8 cellular contexts compared by ENCODE assay signal in the genomic region with DNA sequence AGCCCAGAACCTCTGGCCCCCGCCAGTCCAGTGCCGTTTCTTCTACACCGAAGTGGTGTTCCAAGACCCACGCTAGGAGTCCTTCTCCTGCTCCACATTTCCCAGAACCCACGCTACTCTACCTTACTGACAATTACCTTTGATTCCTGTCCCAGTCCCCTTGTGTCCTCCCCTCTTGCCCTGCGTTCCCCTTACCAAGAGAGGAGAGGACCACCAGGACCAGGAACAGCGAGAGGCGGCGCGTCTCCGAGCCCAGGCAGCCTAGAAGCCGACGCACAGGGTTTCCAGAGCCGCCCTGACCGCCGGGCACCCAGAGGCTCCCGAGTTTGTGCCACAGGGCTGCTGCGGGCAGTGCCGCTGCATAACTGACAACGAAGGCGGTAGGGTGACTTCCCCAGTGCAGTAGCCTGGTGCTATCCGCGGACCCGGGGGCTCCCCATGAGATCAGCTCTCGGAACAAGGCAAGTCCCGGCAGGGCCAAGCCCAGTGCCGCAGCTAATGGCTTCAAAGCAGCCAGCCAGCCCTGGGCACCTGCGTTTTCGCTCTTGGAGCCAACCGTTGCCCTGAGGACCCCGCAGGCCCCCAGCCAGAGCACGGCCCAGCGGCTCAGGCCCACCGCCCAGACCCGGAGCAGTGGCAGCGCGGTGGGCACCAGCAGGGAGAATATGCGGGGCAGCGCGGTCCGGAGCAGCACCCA. TPM values are rescaled to one million over a fixed set of nuclear protein-coding genes. Genes with fewer than 3 reads are reported as not detected.
DNase-seq lines count a peak whose midpoint lies in the region; ATAC-seq, FAIRE-seq and TF ChIP-seq lines count a peak whose summit lies in the region.

No MANE protein-coding gene starts in this region.

- DNase-seq in AG08396 (ENCODE audit: low spot score) (peak; percentile 45), T-helper 17 cell (peak; percentile 38 to 67 (median 58)), GM12878 (ENCODE audit: low read depth, low spot score) (no peak), hepatocyte (ENCODE audit: low spot score) (peak; percentile 60), GF-D8 (lab: John Stamatoyannopoulos, UW) (no peak)

- POLR2A ChIA-PET in GM12878 (lab: Charles Lee) = interaction anchor here (0.7 to 8.1 kb wide), 18 partner anchors 9 to 663 kb away, joined by 3 to 357 read pairs (median 6); a partner anchor contains a TSS

- H3K4me3 ChIP-seq in GM12878 = peak overlapping the region; percentile 88
- peak overlapping the region; percentile 68 for H3K4me3 ChIP-seq in hepatocyte
- H3K4me3 ChIP-seq in rectal smooth muscle tissue (ENCODE audit: low read length) = peak overlapping the region; percentile 97

- FAIRE-seq in GM12878 (lab: Jason Lieb, UNC) = no peak

- intact Hi-C loops in GM12878 (cut with micrococcal nuclease; ENCODE audit: unreplicated experiment) = loop anchor here (1.0 to 10.0 kb wide), 3 partner anchors 9 to 248 kb away; a partner anchor contains a TSS

- H3K79me2 ChIP-seq in GM12878 (ENCODE audit: control insufficient read depth, insufficient read depth, low read length) = peaks cover 92% of the 10 kb centered on the region
- no peaks in the 10 kb centered on the region for H3K79me2 ChIP-seq in hepatocyte

- H3K4me1 Mint-ChIP-seq in T-helper 17 cell = peaks cover 70% of the 10 kb centered on the region

- under 1% methylated on average over 39 of the region's 41 CpGs for WGBS in GM12878 (ENCODE audit: insufficient coverage, insufficient replicate concordance, low lambda C conversion rate, missing lambda C conversion rate)
- 3% methylated on average over 41 of the region's 41 CpGs for WGBS in hepatocyte (ENCODE audit: low lambda C conversion rate, missing lambda C conversion rate)

- peak overlapping the region; percentile 96 for H3K4me2 ChIP-seq in GM12878 (ENCODE audit: control insufficient read depth, insufficient read depth)
- peak overlapping the region; percentile 100 for H3K4me2 ChIP-seq in hepatocyte

- H2AFZ ChIP-seq in GM12878 (ENCODE audit: control insufficient read depth, low read depth, low read length) (no peak overlapping the region; the same call in 1 of the 2 replicates), hepatocyte (peak overlapping the region; percentile 79)

- peak overlapping the region; percentile 100 for H3K27ac Mint-ChIP-seq in T-helper 17 cell

- H4K20me1 ChIP-seq in GM12878 (ENCODE audit: control insufficient read depth, insufficient read depth) (no peaks in the 10 kb centered on the region), hepatocyte (ENCODE audit: insufficient read depth, poor library complexity, severe bottlenecking) (no peaks in the 10 kb centered on the region)

- no peak for TF ChIP-seq POLR2A in GM12878 (IDR thresholded peaks at IDR 0.05; ENCODE audit: low read depth, low read length)

- H3K9me2 ChIP-seq in hepatocyte (replicated peaks; ENCODE audit: insufficient read depth) = no peaks in the 10 kb centered on the region

- H3K9me3 ChIP-seq in T-helper 17 cell (ENCODE audit: control insufficient read depth, low read length, poor library complexity, severe bottlenecking) (peaks cover 3% of the 10 kb centered on the region), GM12878 (replicated peaks; ENCODE audit: control insufficient read depth, insufficient read depth, low read length) (no peaks in the 10 kb centered on the region), hepatocyte (ENCODE audit: low read depth) (no peaks in the 10 kb centered on the region)

- no peak for TF ChIP-seq EP300 in GM12878 (IDR thresholded peaks at IDR 0.05; ENCODE audit: borderline replicate concordance in 1 of 2, control insufficient read depth in 1 of 2, low read depth in 2 of 2, low read length in 2 of 2)

- TF ChIP-seq CTCF in GM12878 (IDR thresholded peaks at IDR 0.05 in 2 of 3, conservative IDR thresholded peaks at IDR 0.05 in 1 of 3; ENCODE audit: control insufficient read depth in 2 of 3, extremely low read depth in 1 of 3, insufficient read depth in 1 of 3, low read depth in 3 of 3, low read length in 3 of 3) (no peak), hepatocyte (IDR thresholded peaks at IDR 0.05; ENCODE audit: poor library complexity) (no peak)

- BruUV-seq in GM12878 (replicated peaks; lab: Mats Ljungman, UMichigan) = no TSS peak

- peaks cover 6 to 40% of the 10 kb centered on the region in 2 experiments for H3K36me3 ChIP-seq in GM12878 (ENCODE audit: control insufficient read depth in 2 of 2, insufficient read depth in 2 of 2, low read length in 1 of 2)
- H3K36me3 ChIP-seq in hepatocyte (replicated peaks; ENCODE audit: insufficient read depth, low read depth) = no peaks in the 10 kb centered on the region
- peaks cover 29% of the 10 kb centered on the region for H3K36me3 ChIP-seq in rectal smooth muscle tissue (ENCODE audit: control insufficient read depth, insufficient read depth, low read length)

- no peak for TF ChIP-seq RAD21 in GM12878 (IDR thresholded peaks at IDR 0.05; ENCODE audit: insufficient read depth, low read depth, low read length)

- RAD21 ChIA-PET in GM12878 (lab: Charles Lee; ENCODE audit: unreplicated experiment) = interaction anchor here (0.8 to 7.7 kb wide), 13 partner anchors 11 to 657 kb away, joined by 3 to 269 read pairs (median 4); a partner anchor contains a TSS

- H3K9ac ChIP-seq in GM12878 (ENCODE audit: control insufficient read depth, insufficient read depth, low read length) = peak overlapping the region; percentile 99
- H3K9ac ChIP-seq in rectal smooth muscle tissue (ENCODE audit: low read length) = peak overlapping the region; percentile 95

- H3K4me1 ChIP-seq in GM12878 (ENCODE audit: control insufficient read depth, insufficient read depth, low read length) = peaks cover 38% of the 10 kb centered on the region
- peaks cover 9% of the 10 kb centered on the region for H3K4me1 ChIP-seq in hepatocyte (ENCODE audit: insufficient read depth)
- peaks cover 13% of the 10 kb centered on the region for H3K4me1 ChIP-seq in rectal smooth muscle tissue (ENCODE audit: control insufficient read depth, insufficient read depth, low read length)

- SMC1A ChIA-PET in GM12878 (lab: Charles Lee; ENCODE audit: uncharacterized antibody, unreplicated experiment) = interaction anchor here (0.6 to 7.5 kb wide), 10 partner anchors 8 to 413 kb away, joined by 3 to 131 read pairs (median 4); a partner anchor contains a TSS

- in situ Hi-C loops in GM12878 (cut with MboI) = no loop called here

- peaks cover 34% of the 10 kb centered on the region for H3K36me3 Mint-ChIP-seq in T-helper 17 cell (ENCODE audit: low read depth)

- H3K27me3 Mint-ChIP-seq in T-helper 17 cell = no peaks in the 10 kb centered on the region

- H3K27me3 ChIP-seq in GM12878 (replicated peaks in 1 of 2; ENCODE audit: control insufficient read depth in 2 of 2, insufficient read depth in 2 of 2, low read length in 1 of 2) (no peaks in the 10 kb centered on the region), hepatocyte (peaks cover 35% of the 10 kb centered on the region), rectal smooth muscle tissue (ENCODE audit: control insufficient read depth, insufficient read depth, low read length) (no peaks in the 10 kb centered on the region)

- peak overlapping the region; percentile 99 for H3K4me3 Mint-ChIP-seq in T-helper 17 cell

- CTCF ChIA-PET in GM12878 (lab: Yijun Ruan, JAX) = interaction anchor here (0.9 to 8.0 kb wide), 9 partner anchors 11 to 161 kb away, joined by 3 to 299 read pairs (median 9); a partner anchor contains a TSS

- peak overlapping the region; percentile 100 for H3K27ac ChIP-seq in GM12878 (ENCODE audit: control insufficient read depth, insufficient read depth)
- peak overlapping the region; percentile 91 for H3K27ac ChIP-seq in hepatocyte
- H3K27ac ChIP-seq in rectal smooth muscle tissue (ENCODE audit: low read depth, low read length) = peak overlapping the region; percentile 93

- ATAC-seq in GM18868 (IDR thresholded peaks at IDR 0.05; ENCODE audit: unreplicated experiment) = peak; percentile 21
- peak; percentile 21 for ATAC-seq in HG03196 (IDR thresholded peaks at IDR 0.05; ENCODE audit: unreplicated experiment)
- ATAC-seq in T-helper 17 cell = peak; percentile 56
- ATAC-seq in GM12878 = peak; percentile 63

RNA-seq across cellular contexts. Expression of a gene that starts 0.5 kb away (rescaled TPM):
- 100 to 1,000 TPM; 119 to 125 TPM for total RNA-seq in T-helper 17 cell
- total RNA-seq in GM12878 (2013; cell fraction: nucleolus; rRNA removed) = 96.1 and 104 TPM in 2 replicates
- 179 and 183 TPM in 2 replicates for total RNA-seq in GM12878 (2014; rRNA removed)
- 103 and 108 TPM in 2 replicates for total RNA-seq in GM12878 (2014; rRNA removed; fragmentation: Illumina TruSeq; extraction: Trizol)
- 177 and 194 TPM in 2 replicates for total RNA-seq in GM12878 (2021)
- polyA plus RNA-seq in GM12878 (2011; ENCODE audit: low read depth) = 87.7 TPM
- 136 and 198 TPM in 2 replicates for polyA plus RNA-seq in GM12878 (2011; rRNA removed)
- 194 and 208 TPM in 2 replicates for polyA plus RNA-seq in GM12878 (2011; cell fraction: cytosol; rRNA removed)
- 238 and 367 TPM in 2 replicates for polyA plus RNA-seq in GM12878 (2011; cell fraction: nucleus; rRNA removed)
- 170 and 179 TPM in 2 replicates for polyA plus RNA-seq in GM12878 (2012)
- polyA plus RNA-seq in GM12878 (2014; fragmentation: Illumina TruSeq; extraction: Trizol) = 107 and 126 TPM in 2 replicates
- 10 to 100 TPM; 33.4 to 60.0 TPM for polyA plus RNA-seq in GM12878 (2014; fragmentation: Nextera tagmentation; extraction: Ambion mirVana)
- polyA plus RNA-seq in GM12878 (2014; rRNA removed) = 160 and 161 TPM in 2 replicates
- polyA plus RNA-seq in GM12878 (2016; fragmentation: Nextera tagmentation; extraction: Ambion mirVana) = 100 to 1,000 TPM; 230 to 249 TPM
- 154 and 194 TPM in 2 replicates for polyA minus RNA-seq in GM12878 (2011; rRNA and poly(A)+ RNA removed)
- 60.6 and 63.3 TPM in 2 replicates for polyA minus RNA-seq in GM12878 (2011; cell fraction: cytosol; rRNA and poly(A)+ RNA removed)
- 62.0 and 67.4 TPM in 2 replicates for polyA minus RNA-seq in GM12878 (2011; cell fraction: nucleus; rRNA and poly(A)+ RNA removed)
- total RNA-seq in hepatocyte = 13.7 and 15.2 TPM in 2 replicates
- 11.0 and 14.1 TPM in 2 replicates for polyA plus RNA-seq in hepatocyte

RNA-seq across cellular contexts. Expression of a gene that starts 1.0 kb away (rescaled TPM):
- total RNA-seq in T-helper 17 cell = 100 to 1,000 TPM in 1 of 2 donors, 10 to 100 TPM in 1; 70.5 to 121 TPM
- total RNA-seq in GM12878 (2013; cell fraction: nucleolus; rRNA removed) = 21.6 and 24.8 TPM in 2 replicates
- total RNA-seq in GM12878 (2014; rRNA removed) = 251 and 255 TPM in 2 replicates
- total RNA-seq in GM12878 (2014; rRNA removed; fragmentation: Illumina TruSeq; extraction: Trizol) = 167 and 171 TPM in 2 replicates
- 237 and 271 TPM in 2 replicates for total RNA-seq in GM12878 (2021)
- 109 TPM for polyA plus RNA-seq in GM12878 (2011; ENCODE audit: low read depth)
- polyA plus RNA-seq in GM12878 (2011; rRNA removed) = 253 and 359 TPM in 2 replicates
- polyA plus RNA-seq in GM12878 (2011; cell fraction: cytosol; rRNA removed) = 446 and 599 TPM in 2 replicates
- polyA plus RNA-seq in GM12878 (2011; cell fraction: nucleus; rRNA removed) = 215 and 228 TPM in 2 replicates
- polyA plus RNA-seq in GM12878 (2012) = 183 and 244 TPM in 2 replicates
- 86.8 and 181 TPM in 2 replicates for polyA plus RNA-seq in GM12878 (2014; fragmentation: Illumina TruSeq; extraction: Trizol)
- 100 to 1,000 TPM; 202 to 299 TPM for polyA plus RNA-seq in GM12878 (2014; fragmentation: Nextera tagmentation; extraction: Ambion mirVana)
- polyA plus RNA-seq in GM12878 (2014; rRNA removed) = 341 and 375 TPM in 2 replicates
- 100 to 1,000 TPM; 483 to 517 TPM for polyA plus RNA-seq in GM12878 (2016; fragmentation: Nextera tagmentation; extraction: Ambion mirVana)
- polyA minus RNA-seq in GM12878 (2011; rRNA and poly(A)+ RNA removed) = 185 and 260 TPM in 2 replicates
- 78.0 and 81.2 TPM in 2 replicates for polyA minus RNA-seq in GM12878 (2011; cell fraction: cytosol; rRNA and poly(A)+ RNA removed)
- 34.8 and 51.7 TPM in 2 replicates for polyA minus RNA-seq in GM12878 (2011; cell fraction: nucleus; rRNA and poly(A)+ RNA removed)
- total RNA-seq in hepatocyte = 1.3 TPM in 1 of 2 replicates, not detected in the other
- polyA plus RNA-seq in hepatocyte = 3.1 and 3.3 TPM in 2 replicates

RNA-seq across cellular contexts. Expression of a gene that starts 9.1 kb away (rescaled TPM):
- 100 to 1,000 TPM; 131 to 139 TPM for total RNA-seq in T-helper 17 cell
- total RNA-seq in GM12878 (2013; cell fraction: nucleolus; rRNA removed) = 49.6 and 50.1 TPM in 2 replicates
- 386 and 388 TPM in 2 replicates for total RNA-seq in GM12878 (2014; rRNA removed)
- 311 and 327 TPM in 2 replicates for total RNA-seq in GM12878 (2014; rRNA removed; fragmentation: Illumina TruSeq; extraction: Trizol)
- 366 TPM in 2 replicates for total RNA-seq in GM12878 (2021)
- 129 TPM for polyA plus RNA-seq in GM12878 (2011; ENCODE audit: low read depth)
- polyA plus RNA-seq in GM12878 (2011; rRNA removed) = 321 and 384 TPM in 2 replicates
- polyA plus RNA-seq in GM12878 (2011; cell fraction: cytosol; rRNA removed) = 482 and 548 TPM in 2 replicates
- 310 and 330 TPM in 2 replicates for polyA plus RNA-seq in GM12878 (2011; cell fraction: nucleus; rRNA removed)
- polyA plus RNA-seq in GM12878 (2012) = 201 TPM in 2 replicates
- 272 and 304 TPM in 2 replicates for polyA plus RNA-seq in GM12878 (2014; fragmentation: Illumina TruSeq; extraction: Trizol)
- polyA plus RNA-seq in GM12878 (2014; fragmentation: Nextera tagmentation; extraction: Ambion mirVana) = 100 to 1,000 TPM; 353 to 557 TPM
- 374 and 411 TPM in 2 replicates for polyA plus RNA-seq in GM12878 (2014; rRNA removed)
- 100 to 1,000 TPM; 495 to 538 TPM for polyA plus RNA-seq in GM12878 (2016; fragmentation: Nextera tagmentation; extraction: Ambion mirVana)
- 253 and 255 TPM in 2 replicates for polyA minus RNA-seq in GM12878 (2011; rRNA and poly(A)+ RNA removed)
- polyA minus RNA-seq in GM12878 (2011; cell fraction: cytosol; rRNA and poly(A)+ RNA removed) = 49.0 and 55.5 TPM in 2 replicates
- 48.2 and 65.3 TPM in 2 replicates for polyA minus RNA-seq in GM12878 (2011; cell fraction: nucleus; rRNA and poly(A)+ RNA removed)
- 19.1 and 25.7 TPM in 2 replicates for total RNA-seq in hepatocyte
- polyA plus RNA-seq in hepatocyte = 18.6 and 36.7 TPM in 2 replicates

RNA-seq across cellular contexts. Expression of a gene that starts 14.5 kb away (rescaled TPM):
- 100 to 1,000 TPM in 1 of 2 donors, 10 to 100 TPM in 1; 92.6 to 103 TPM for total RNA-seq in T-helper 17 cell
- total RNA-seq in GM12878 (2013; cell fraction: nucleolus; rRNA removed) = 57.5 and 70.6 TPM in 2 replicates
- total RNA-seq in GM12878 (2014; rRNA removed) = 58.1 and 60.3 TPM in 2 replicates
- 31.9 and 37.2 TPM in 2 replicates for total RNA-seq in GM12878 (2014; rRNA removed; fragmentation: Illumina TruSeq; extraction: Trizol)
- 77.2 and 87.3 TPM in 2 replicates for total RNA-seq in GM12878 (2021)
- 17.3 TPM for polyA plus RNA-seq in GM12878 (2011; ENCODE audit: low read depth)
- 25.5 and 38.8 TPM in 2 replicates for polyA plus RNA-seq in GM12878 (2011; rRNA removed)
- polyA plus RNA-seq in GM12878 (2011; cell fraction: cytosol; rRNA removed) = 34.8 and 37.7 TPM in 2 replicates
- polyA plus RNA-seq in GM12878 (2011; cell fraction: nucleus; rRNA removed) = 129 and 147 TPM in 2 replicates
- polyA plus RNA-seq in GM12878 (2012) = 31.6 and 38.9 TPM in 2 replicates
- polyA plus RNA-seq in GM12878 (2014; fragmentation: Illumina TruSeq; extraction: Trizol) = 45.7 and 47.7 TPM in 2 replicates
- 1 to 10 TPM; 5.3 to 6.7 TPM for polyA plus RNA-seq in GM12878 (2014; fragmentation: Nextera tagmentation; extraction: Ambion mirVana)
- 49.6 and 71.6 TPM in 2 replicates for polyA plus RNA-seq in GM12878 (2014; rRNA removed)
- 1 to 10 TPM; 8.3 to 9.0 TPM for polyA plus RNA-seq in GM12878 (2016; fragmentation: Nextera tagmentation; extraction: Ambion mirVana)
- polyA minus RNA-seq in GM12878 (2011; rRNA and poly(A)+ RNA removed) = 36.8 and 38.2 TPM in 2 replicates
- polyA minus RNA-seq in GM12878 (2011; cell fraction: cytosol; rRNA and poly(A)+ RNA removed) = 9.1 and 12.2 TPM in 2 replicates
- polyA minus RNA-seq in GM12878 (2011; cell fraction: nucleus; rRNA and poly(A)+ RNA removed) = 32.5 and 50.3 TPM in 2 replicates
- 5.9 and 11.7 TPM in 2 replicates for total RNA-seq in hepatocyte
- polyA plus RNA-seq in hepatocyte = 1.2 and 1.7 TPM in 2 replicates

RNA-seq across cellular contexts. Expression of a gene that starts 36.2 kb away (rescaled TPM):
- total RNA-seq in T-helper 17 cell = 1 to 10 TPM; 2.3 to 6.6 TPM
- 13.7 and 16.5 TPM in 2 replicates for total RNA-seq in GM12878 (2013; cell fraction: nucleolus; rRNA removed)
- total RNA-seq in GM12878 (2014; rRNA removed) = 38.4 and 43.5 TPM in 2 replicates
- 33.3 and 38.1 TPM in 2 replicates for total RNA-seq in GM12878 (2014; rRNA removed; fragmentation: Illumina TruSeq; extraction: Trizol)
- total RNA-seq in GM12878 (2021) = 30.3 and 31.5 TPM in 2 replicates
- 62.1 TPM for polyA plus RNA-seq in GM12878 (2011; ENCODE audit: low read depth)
- 32.7 and 41.1 TPM in 2 replicates for polyA plus RNA-seq in GM12878 (2011; rRNA removed)
- polyA plus RNA-seq in GM12878 (2011; cell fraction: cytosol; rRNA removed) = 25.8 and 29.7 TPM in 2 replicates
- polyA plus RNA-seq in GM12878 (2011; cell fraction: nucleus; rRNA removed) = 55.6 and 69.1 TPM in 2 replicates
- polyA plus RNA-seq in GM12878 (2012) = 50.2 and 60.2 TPM in 2 replicates
- 47.8 and 63.6 TPM in 2 replicates for polyA plus RNA-seq in GM12878 (2014; fragmentation: Illumina TruSeq; extraction: Trizol)
- 10 to 100 TPM; 75.6 to 79.1 TPM for polyA plus RNA-seq in GM12878 (2014; fragmentation: Nextera tagmentation; extraction: Ambion mirVana)
- 30.6 and 35.5 TPM in 2 replicates for polyA plus RNA-seq in GM12878 (2014; rRNA removed)
- polyA plus RNA-seq in GM12878 (2016; fragmentation: Nextera tagmentation; extraction: Ambion mirVana) = 10 to 100 TPM; 27.4 to 29.6 TPM
- polyA minus RNA-seq in GM12878 (2011; rRNA and poly(A)+ RNA removed) = 13.2 and 15.1 TPM in 2 replicates
- polyA minus RNA-seq in GM12878 (2011; cell fraction: cytosol; rRNA and poly(A)+ RNA removed) = 1.5 and 3.5 TPM in 2 replicates
- 8.5 and 10.1 TPM in 2 replicates for polyA minus RNA-seq in GM12878 (2011; cell fraction: nucleus; rRNA and poly(A)+ RNA removed)
- total RNA-seq in hepatocyte = not detected in 2 replicates
- 0.94 TPM in 1 of 2 replicates, not detected in the other for polyA plus RNA-seq in hepatocyte

Comparison
In these comparisons a context has a peak if more than half of its experiments do, and no peak if none do; other contexts are left out.
1. DNase-seq: peak in AG08396 (single experiment), T-helper 17 cell (3 of 3) and hepatocyte (single experiment); none in GM12878 (single experiment) and GF-D8 (single experiment).
2. Peak in every context shown above with its lines, with median percentiles within 50 percentile points of each other: ATAC-seq, H3K27ac ChIP-seq and H3K4me3 ChIP-seq.